ENCODE assay signal across 8 cellular contexts in genomic region chr12:48119834-48120195, GRCh38. TPM values are rescaled to one million over a fixed set of nuclear protein-coding genes. Genes with fewer than 3 reads are reported as not detected.
DNase-seq lines count a peak whose midpoint lies in the region; ATAC-seq and TF ChIP-seq lines count a peak whose summit lies in the region.

No MANE protein-coding gene starts in this region.

- H3K36me3 ChIP-seq in KMS-11 (ENCODE audit: insufficient read depth) = peaks cover 7% of the 10 kb centered on the region; the same call in 1 of the 2 replicates

- peaks cover 25% of the 10 kb centered on the region for H3K4me1 ChIP-seq in KMS-11 (ENCODE audit: low read depth, poor library complexity, severe bottlenecking)

- peak overlapping the region; percentile 69 for H3K27ac Mint-ChIP-seq in dendritic cell treated with granulocyte-macrophage colony-stimulating factor and Interleukin-4, amounts not matched to agents 40 ng/mL and 50 ng/mL, for 4 days
- H3K27ac Mint-ChIP-seq in natural killer cell treated with Interleukin-12 subunit alpha and Interleukin-12 subunit beta and Interleukin-15 and Interleukin-18, amount 100 ng/mL, for 72 hours = peak overlapping the region in 1 of 2 donors; percentile 82

- DNase-seq in natural killer cell treated with Interleukin-12 subunit alpha and Interleukin-12 subunit beta and Interleukin-15 and Interleukin-18, amount 100 ng/mL, for 72 hours (ENCODE audit: low spot score) = no peak
- no peak for DNase-seq in CD1c-positive myeloid dendritic cell (ENCODE audit: extremely low spot score)

- H3K36me3 Mint-ChIP-seq in dendritic cell treated with granulocyte-macrophage colony-stimulating factor and Interleukin-4, amounts not matched to agents 40 ng/mL and 50 ng/mL, for 4 days (ENCODE audit: low read depth) = no peaks in the 10 kb centered on the region
- H3K36me3 Mint-ChIP-seq in natural killer cell treated with Interleukin-12 subunit alpha and Interleukin-12 subunit beta and Interleukin-15 and Interleukin-18, amount 100 ng/mL, for 72 hours = no peaks in the 10 kb centered on the region

- H2AFZ ChIP-seq in KMS-11 (ENCODE audit: low read depth) = peak overlapping the region; percentile 53

- no peak overlapping the region for H3K4me3 ChIP-seq in KMS-11 (IDR thresholded peaks at IDR 0.05; ENCODE audit: insufficient read depth, low read depth, low read length)

- no peaks in the 10 kb centered on the region for H3K9me3 Mint-ChIP-seq in dendritic cell treated with granulocyte-macrophage colony-stimulating factor and Interleukin-4, amounts not matched to agents 40 ng/mL and 50 ng/mL, for 4 days
- H3K9me3 Mint-ChIP-seq in natural killer cell treated with Interleukin-12 subunit alpha and Interleukin-12 subunit beta and Interleukin-15 and Interleukin-18, amount 100 ng/mL, for 72 hours = no peaks in the 10 kb centered on the region

- no peaks in the 10 kb centered on the region for H4K20me1 ChIP-seq in KMS-11 (ENCODE audit: insufficient read depth)

- peaks cover 31% of the 10 kb centered on the region for H3K79me2 ChIP-seq in KMS-11 (ENCODE audit: insufficient read depth, low read depth)

- H3K27ac ChIP-seq in C4-2B (peak overlapping the region; percentile 77), KMS-11 (peak overlapping the region; percentile 68)

- ATAC-seq in natural killer cell treated with Interleukin-12 subunit alpha and Interleukin-12 subunit beta and Interleukin-15 and Interleukin-18, amount 100 ng/mL, for 72 hours = no peak
- no peak for ATAC-seq in GM21423 (IDR thresholded peaks at IDR 0.05; ENCODE audit: unreplicated experiment)
- no peak for ATAC-seq in GM19324 (IDR thresholded peaks at IDR 0.05; ENCODE audit: low FRiP score, unreplicated experiment)
- no peak for ATAC-seq in HG02588 (IDR thresholded peaks at IDR 0.05; ENCODE audit: unreplicated experiment)

- TF ChIP-seq CTCF in C4-2B (conservative IDR thresholded peaks at IDR 0.05) = no peak
- TF ChIP-seq CTCF in KMS-11 (conservative IDR thresholded peaks at IDR 0.05; ENCODE audit: low read depth, low read length) = no peak

- H3K4me2 ChIP-seq in KMS-11 = peak overlapping the region; percentile 95

- intact Hi-C loops in dendritic cell treated with granulocyte-macrophage colony-stimulating factor and Interleukin-4, amounts not matched to agents 40 ng/mL and 50 ng/mL, for 4 days (cut with micrococcal nuclease) = no loop called here

- H3K27me3 Mint-ChIP-seq in dendritic cell treated with granulocyte-macrophage colony-stimulating factor and Interleukin-4, amounts not matched to agents 40 ng/mL and 50 ng/mL, for 4 days = peaks cover 9% of the 10 kb centered on the region
- peaks cover 7 to 19% of the 10 kb centered on the region in 2 donors for H3K27me3 Mint-ChIP-seq in natural killer cell treated with Interleukin-12 subunit alpha and Interleukin-12 subunit beta and Interleukin-15 and Interleukin-18, amount 100 ng/mL, for 72 hours

- peaks cover 13% of the 10 kb centered on the region for H3K4me1 Mint-ChIP-seq in dendritic cell treated with granulocyte-macrophage colony-stimulating factor and Interleukin-4, amounts not matched to agents 40 ng/mL and 50 ng/mL, for 4 days (ENCODE audit: low read depth)
- peaks cover 13 to 16% of the 10 kb centered on the region in 2 donors for H3K4me1 Mint-ChIP-seq in natural killer cell treated with Interleukin-12 subunit alpha and Interleukin-12 subunit beta and Interleukin-15 and Interleukin-18, amount 100 ng/mL, for 72 hours (ENCODE audit: low read depth in 2 of 2)

- peak overlapping the region; percentile 87 for H3K4me3 Mint-ChIP-seq in dendritic cell treated with granulocyte-macrophage colony-stimulating factor and Interleukin-4, amounts not matched to agents 40 ng/mL and 50 ng/mL, for 4 days
- H3K4me3 Mint-ChIP-seq in natural killer cell treated with Interleukin-12 subunit alpha and Interleukin-12 subunit beta and Interleukin-15 and Interleukin-18, amount 100 ng/mL, for 72 hours = peak overlapping the region; percentile 94

- H3K9ac ChIP-seq in KMS-11 = peak overlapping the region; percentile 92

- no peaks in the 10 kb centered on the region for H3K27me3 ChIP-seq in KMS-11 (ENCODE audit: insufficient read depth, low read depth)

RNA-seq across cellular contexts. Expression of gene PFKM, which starts 0.7 kb away (rescaled TPM):
- total RNA-seq in natural killer cell treated with Interleukin-12 subunit alpha and Interleukin-12 subunit beta and Interleukin-15 and Interleukin-18, amount 100 ng/mL, for 72 hours = 10 to 100 TPM; 29.8 to 49.5 TPM

RNA-seq across cellular contexts. Expression of gene SENP1, which starts 13.9 kb away (rescaled TPM):
- total RNA-seq in natural killer cell treated with Interleukin-12 subunit alpha and Interleukin-12 subunit beta and Interleukin-15 and Interleukin-18, amount 100 ng/mL, for 72 hours = 10 to 100 TPM; 36.6 to 59.7 TPM

RNA-seq across cellular contexts. Expression of gene ASB8, which starts 37.5 kb away (rescaled TPM):
- total RNA-seq in natural killer cell treated with Interleukin-12 subunit alpha and Interleukin-12 subunit beta and Interleukin-15 and Interleukin-18, amount 100 ng/mL, for 72 hours = 10 to 100 TPM; 35.9 to 48.1 TPM
